8 cellular contexts compared by ENCODE assay signal in genomic region chr2:179936654-179937053, GRCh38.
DNase-seq lines count a peak whose midpoint lies in the region; ATAC-seq and TF ChIP-seq lines count a peak whose summit lies in the region.

No MANE protein-coding gene starts in this region.

- 100% methylated on average over 3 of the region's 3 CpGs for WGBS in GM23248 (ENCODE audit: low coverage in 1 of 2, low lambda C conversion rate in 2 of 2, missing lambda C conversion rate in 2 of 2), 2 experiments

- peak; percentile 57 to 77 for DNase-seq in Caco-2
- DNase-seq in GM23248 = peak; percentile 29
- peak; percentile 24 for DNase-seq in RPMI7951 (ENCODE audit: low read depth)
- peak; percentile 18 for DNase-seq in fibroblast of pulmonary artery (ENCODE audit: low read depth)
- peak; percentile 14 to 23 for DNase-seq in stimulated activated CD8-positive, alpha-beta memory T cell treated with anti-CD3 and anti-CD28 coated beads, Interleukin-2, amount 100 ng/mL, for 48 hours (ENCODE audit: low read depth in 2 of 2)
- DNase-seq in uterus = no peak
- DNase-seq in activated effector memory CD4-positive, alpha-beta T cell treated with Interleukin-2 at 50 U/mL for 16 hours = no peak
- no peak for DNase-seq in effector memory CD8-positive, alpha-beta T cell

- H3K9me2 ChIP-seq in GM23248 (ENCODE audit: insufficient read depth) = no peaks in the 10 kb centered on the region

- H3K4me1 Mint-ChIP-seq in Caco-2 (ENCODE audit: low read depth, unreplicated experiment) = no peaks in the 10 kb centered on the region
- H3K4me1 Mint-ChIP-seq in effector memory CD8-positive, alpha-beta T cell (ENCODE audit: low read depth in 2 of 2) = peaks cover 0 to 2% of the 10 kb centered on the region in 2 donors

- H3K27ac ChIP-seq in GM23248 = no peak overlapping the region
- no peak overlapping the region for H3K27ac ChIP-seq in uterus

- no peak for TF ChIP-seq POLR2A in uterus (IDR thresholded peaks at IDR 0.05)

- no peak overlapping the region for H3K4me3 Mint-ChIP-seq in Caco-2 (ENCODE audit: unreplicated experiment)
- H3K4me3 Mint-ChIP-seq in effector memory CD8-positive, alpha-beta T cell = no peak overlapping the region

- in situ Hi-C loops in GM23248 (cut with MboI) = no loop called here

- H3K27me3 Mint-ChIP-seq in Caco-2 (ENCODE audit: insufficient read depth, unreplicated experiment) = no peaks in the 10 kb centered on the region
- H3K27me3 Mint-ChIP-seq in effector memory CD8-positive, alpha-beta T cell = no peaks in the 10 kb centered on the region

- CTCF ChIA-PET in Caco-2 (lab: Charles Lee) = interaction anchor here (0.6 kb wide), 1 partner anchor 94 kb away, joined by 3 read pairs; no protein-coding TSS in a partner anchor

- no peak overlapping the region for H3K4me3 ChIP-seq in Caco-2 (ENCODE audit: low read depth, low read length)
- no peak overlapping the region for H3K4me3 ChIP-seq in GM23248
- H3K4me3 ChIP-seq in fibroblast of pulmonary artery (replicated peaks; ENCODE audit: low read depth, low read length) = no peak overlapping the region
- H3K4me3 ChIP-seq in uterus = no peak overlapping the region

- H3K9me3 ChIP-seq in Caco-2 (no peaks in the 10 kb centered on the region), GM23248 (ENCODE audit: low read depth) (no peaks in the 10 kb centered on the region), uterus (no peaks in the 10 kb centered on the region)

- peak; percentile 71 for TF ChIP-seq CTCF in Caco-2 (IDR thresholded peaks at IDR 0.05; ENCODE audit: insufficient read depth in 1 of 2, low read depth in 1 of 2, low read length in 1 of 2, severe bottlenecking in 1 of 2, unreplicated experiment in 1 of 2)
- peak; percentile 46 for TF ChIP-seq CTCF in fibroblast of pulmonary artery (IDR thresholded peaks at IDR 0.05; ENCODE audit: low read length, missing control alignments)
- no peak for TF ChIP-seq CTCF in uterus (IDR thresholded peaks at IDR 0.05)

- H3K4me1 ChIP-seq in Caco-2 (no peaks in the 10 kb centered on the region), GM23248 (ENCODE audit: insufficient read depth) (peaks cover 6% of the 10 kb centered on the region; the same call in 1 of the 2 replicates), uterus (no peaks in the 10 kb centered on the region)

- no peaks in the 10 kb centered on the region for H3K36me3 ChIP-seq in Caco-2 (ENCODE audit: control insufficient read depth, insufficient read depth, low read length)
- H3K36me3 ChIP-seq in GM23248 (ENCODE audit: low read depth) = no peaks in the 10 kb centered on the region
- H3K36me3 ChIP-seq in uterus = no peaks in the 10 kb centered on the region

- no peak overlapping the region for H3K9ac ChIP-seq in GM23248

- H3K4me2 ChIP-seq in GM23248 (ENCODE audit: unreplicated experiment) = no peak overlapping the region

- intact Hi-C loops in Caco-2 (cut with micrococcal nuclease; ENCODE audit: unreplicated experiment) (loop anchor here (1.0 to 5.0 kb wide), 3 partner anchors 74 to 524 kb away; partner anchors contain the start of gene ZNF385B), uterus (cut with DNase I; ENCODE audit: low total_unique reads) (no loop called here)

- no peaks in the 10 kb centered on the region for H3K36me3 Mint-ChIP-seq in Caco-2 (ENCODE audit: insufficient read depth, unreplicated experiment)
- H3K36me3 Mint-ChIP-seq in effector memory CD8-positive, alpha-beta T cell (ENCODE audit: insufficient read depth) = peaks cover 7% of the 10 kb centered on the region

- POLR2A ChIA-PET in Caco-2 (lab: Charles Lee) = no interaction called here

- no peak for ATAC-seq in effector memory CD8-positive, alpha-beta T cell (replicated peaks)

- H3K79me2 ChIP-seq in GM23248 (ENCODE audit: insufficient read depth) = no peaks in the 10 kb centered on the region

- no peak overlapping the region for H3K27ac Mint-ChIP-seq in Caco-2 (ENCODE audit: unreplicated experiment)
- no peak overlapping the region for H3K27ac Mint-ChIP-seq in effector memory CD8-positive, alpha-beta T cell

- H3K27me3 ChIP-seq in Caco-2 (replicated peaks; ENCODE audit: control insufficient read depth, insufficient read depth, low read length) (no peaks in the 10 kb centered on the region), GM23248 (replicated peaks; ENCODE audit: insufficient read depth) (no peaks in the 10 kb centered on the region), uterus (no peaks in the 10 kb centered on the region)

- H3K9me3 Mint-ChIP-seq in Caco-2 (ENCODE audit: unreplicated experiment) = no peaks in the 10 kb centered on the region
- no peaks in the 10 kb centered on the region for H3K9me3 Mint-ChIP-seq in effector memory CD8-positive, alpha-beta T cell

- no peaks in the 10 kb centered on the region for H4K20me1 ChIP-seq in GM23248 (ENCODE audit: insufficient read depth)

- BruUV-seq in Caco-2 (replicated peaks; lab: Mats Ljungman, UMichigan) = no TSS peak

- H3F3A ChIP-seq in GM23248 (ENCODE audit: insufficient read depth) = no peaks in the 10 kb centered on the region; the same call in 1 of the 2 replicates

- H2AFZ ChIP-seq in GM23248 = no peak overlapping the region

Comparison
In these comparisons a context has a peak if more than half of its experiments do, and no peak if none do; other contexts are left out.
1. DNase-seq: peak in Caco-2 (2 of 2), GM23248 (single experiment), RPMI7951 (single experiment), fibroblast of pulmonary artery (single experiment) and stimulated activated CD8-positive, alpha-beta memory T cell treated with anti-CD3 and anti-CD28 coated beads, Interleukin-2, amount 100 ng/mL, for 48 hours (2 of 2); none in uterus (0 of 2), activated effector memory CD4-positive, alpha-beta T cell treated with Interleukin-2 at 50 U/mL for 16 hours (single experiment) and effector memory CD8-positive, alpha-beta T cell (0 of 3).
2. CTCF ChIP-seq: peak in Caco-2 (2 of 2) and fibroblast of pulmonary artery (single experiment); none in uterus (0 of 4).